ENCODE assay signal across 9 cellular contexts in genomic region chr11:59556883-59557205, GRCh38. TPM values are rescaled to one million over a fixed set of nuclear protein-coding genes. Genes with fewer than 3 reads are reported as not detected.
DNase-seq lines count a peak whose midpoint lies in the region; FAIRE-seq and TF ChIP-seq lines count a peak whose summit lies in the region.
"Had no signal": no experiment of that assay in that cellular context is flagged by ENCODE, and none has a peak within 500 bp of the region (broad histone marks: within the 10 kb centered on the region; RNA-seq: fewer than 3 reads in every experiment).

No MANE protein-coding gene starts in this region.

- H3K36me3 ChIP-seq in SJCRH30, result no peaks in the 10 kb centered on the region
- H3K36me3 ChIP-seq in esophagus muscularis mucosa, result no peaks in the 10 kb centered on the region

- DNase-seq in DMS53 (lab: John Stamatoyannopoulos, UW) (peak; percentile 86), HEK293T (ENCODE audit: extremely low spot score) (no peak), SJCRH30 (peak; percentile 41 to 64), esophagus muscularis mucosa (ENCODE audit: extremely low spot score) (no peak), GM19239 (ENCODE audit: insufficient read length, low spot score) (no peak), kidney tubule cell (ENCODE audit: low spot score) (no peak), occipital lobe (lab: John Stamatoyannopoulos, UW) (no peak)
- DNase-seq in stimulated activated CD8-positive, alpha-beta memory T cell treated with anti-CD3 and anti-CD28 coated beads, Interleukin-4, amount 100 ng/mL, for 48 hours, result peak; percentile 38

- 19% methylated on average over 10 of the region's 11 CpGs for WGBS in esophagus muscularis mucosa

- CTCF ChIA-PET in HEK293T (lab: Yijun Ruan, JAX), result no interaction called here

- TF ChIP-seq POLR2A in esophagus muscularis mucosa (IDR thresholded peaks at IDR 0.05; ENCODE audit: low read depth), result no peak

- no peaks in the 10 kb centered on the region for H3K9me3 ChIP-seq in SJCRH30 (replicated peaks)
- H3K9me3 ChIP-seq in esophagus muscularis mucosa, result no peaks in the 10 kb centered on the region

- peak overlapping the region; percentile 1; the same call in 1 of the 2 replicates for H3K27ac ChIP-seq in SJCRH30
- H3K27ac ChIP-seq in esophagus muscularis mucosa (replicated peaks in 1 of 4), result peak overlapping the region; percentile 50 to 73 (median 68)

- H3K4me1 ChIP-seq in SJCRH30 (no peaks in the 10 kb centered on the region), esophagus muscularis mucosa (peaks cover 13 to 48% (median 38%) of the 10 kb centered on the region in 4 donors)

- TF ChIP-seq CTCF in esophagus muscularis mucosa (IDR thresholded peaks at IDR 0.05), result no peak

- H3K27me3 ChIP-seq in SJCRH30 (no peaks in the 10 kb centered on the region), esophagus muscularis mucosa (no peaks in the 10 kb centered on the region)

- TF ChIP-seq EP300 in esophagus muscularis mucosa (IDR thresholded peaks at IDR 0.05), result no peak

- no peak for FAIRE-seq in GM19239 (lab: Jason Lieb, UNC)

- intact Hi-C loops in esophagus muscularis mucosa (cut with DNase I), result no loop called here

- POLR2A ChIA-PET in HEK293T (lab: Yijun Ruan, JAX), result interaction anchor here (0.5 to 1.8 kb wide), 5 partner anchors 9 to 117 kb away, joined by 3 to 7 read pairs (median 5); partner anchors contain the start of gene PATL1

- peak overlapping the region; percentile 65 for H3K4me3 ChIP-seq in SJCRH30
- H3K4me3 ChIP-seq in esophagus muscularis mucosa, result peak overlapping the region; percentile 30 to 51 (median 44)

TF ChIP-seq in HEK293T, 16 proteins besides CTCF, POLR2A, EP300 and RAD21:
- TF ChIP-seq NFRKB (IDR thresholded peaks at IDR 0.05) (no peak), L3MBTL2 (conservative IDR thresholded peaks at IDR 0.05) (peak; percentile 54)

RNA-seq across cellular contexts. Expression of gene OR4D9, which starts 45.5 kb away (rescaled TPM):
- total RNA-seq in SJCRH30 (2014; rRNA removed; shearing (Covaris generic)), result not detected in 2 replicates
- not detected for total RNA-seq in esophagus muscularis mucosa
- total RNA-seq in occipital lobe, result not detected
- total RNA-seq: myocyte had no signal

RNA-seq across cellular contexts. Expression of gene OR4D11, which starts 53.5 kb away (rescaled TPM):
- total RNA-seq in SJCRH30 (2014; rRNA removed; shearing (Covaris generic)), result not detected in 2 replicates
- total RNA-seq in esophagus muscularis mucosa (not detected), occipital lobe (not detected)
- total RNA-seq: myocyte had no signal

RNA-seq across cellular contexts. Expression of gene OSBP, which starts 58.7 kb away (rescaled TPM):
- 17.2 and 20.0 TPM in 2 replicates for total RNA-seq in SJCRH30 (2014; rRNA removed; shearing (Covaris generic))
- total RNA-seq in esophagus muscularis mucosa, result 10 to 100 TPM; 32.5 to 40.0 (median 33.3) TPM
- 30.6 TPM for total RNA-seq in occipital lobe

Comparison
In these comparisons a context has a peak if more than half of its experiments do, and no peak if none do; other contexts are left out.
1. DNase-seq: peak in DMS53 (single experiment), SJCRH30 (2 of 2) and stimulated activated CD8-positive, alpha-beta memory T cell treated with anti-CD3 and anti-CD28 coated beads, Interleukin-4, amount 100 ng/mL, for 48 hours (single experiment); none in HEK293T (single experiment), esophagus muscularis mucosa (single experiment), GM19239 (single experiment), kidney tubule cell (single experiment) and occipital lobe (single experiment).